8 cellular contexts compared by ENCODE assay signal in genomic region chr10:113108180-113108835, GRCh38.
DNase-seq lines count a peak whose midpoint lies in the region; ATAC-seq and TF ChIP-seq lines count a peak whose summit lies in the region.

No MANE protein-coding gene starts in this region.

- peak; percentile 71 for TF ChIP-seq CTCF in C4-2B (conservative IDR thresholded peaks at IDR 0.05)

- in situ Hi-C loops in KBM-7 (cut with MboI; ENCODE audit: low pct_unique_long_range_greater_than_20kb, low sequenced_read_pairs), result no loop called here

- H3K27ac ChIP-seq in C4-2B, result no peak overlapping the region

- ATAC-seq in HG03439 (IDR thresholded peaks at IDR 0.05; ENCODE audit: unreplicated experiment), result no peak

- DNase-seq in KBM-7, result peak; percentile 33
- DNase-seq in activated gamma-delta T cell treated with Interleukin-2 at 50 U/mL for 16 hours, result peak; percentile 10
- DNase-seq in islet precursor cell, result peak; percentile 86
- peak; percentile 31 for DNase-seq in ureter (ENCODE audit: low spot score)
- DNase-seq in LoVo (ENCODE audit: low spot score), result no peak
- DNase-seq in NCI-H1092 treated with DMSO at 0.1 percent for 48 hours (lab: John Stamatoyannopoulos, UW), result no peak

Comparison
In these comparisons a context has a peak if more than half of its experiments do, and no peak if none do; other contexts are left out.
1. DNase-seq: peak in KBM-7 (single experiment), activated gamma-delta T cell treated with Interleukin-2 at 50 U/mL for 16 hours (single experiment), islet precursor cell (single experiment) and ureter (single experiment); none in LoVo (single experiment) and NCI-H1092 treated with DMSO at 0.1 percent for 48 hours (single experiment).